ENCODE assay signal across 1 cellular context in the genomic region with DNA sequence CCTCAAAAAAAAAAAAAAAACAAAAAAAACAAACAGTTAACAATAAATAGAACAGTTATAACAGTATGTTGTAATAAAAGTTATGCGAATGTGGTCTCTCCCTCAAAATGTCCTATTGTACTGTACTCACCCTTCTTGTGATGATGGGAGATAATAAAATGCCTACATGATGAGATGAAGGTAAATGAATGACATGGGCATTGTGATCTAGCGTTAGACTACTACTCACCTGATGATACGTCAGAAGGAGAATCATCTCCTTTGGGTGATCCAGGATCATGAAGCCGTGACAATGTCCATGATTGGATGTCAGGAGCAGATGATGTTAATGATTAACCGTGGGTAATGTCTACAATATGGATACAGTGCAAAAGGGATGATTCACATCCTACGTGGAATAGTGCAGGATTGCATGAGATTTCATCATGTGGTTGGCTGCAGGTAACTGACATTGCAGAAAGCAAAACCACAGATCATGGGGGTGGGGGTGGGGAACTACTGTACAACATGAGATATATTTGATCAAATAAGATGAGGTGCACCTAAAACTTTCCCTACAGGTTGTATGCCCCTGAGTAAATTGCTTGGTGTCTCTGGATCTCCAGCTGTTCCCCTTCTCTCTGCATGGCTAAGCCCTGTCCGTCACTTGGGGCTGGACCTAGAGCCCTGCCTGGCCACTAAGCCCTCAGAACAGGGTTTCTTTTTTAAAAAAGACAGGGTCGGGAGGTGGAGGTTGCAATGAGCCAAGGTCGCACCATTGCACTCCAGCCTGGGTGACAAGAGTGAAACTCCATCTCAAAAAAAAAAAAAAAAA.
TF ChIP-seq lines count a peak whose summit lies in the region.

No MANE protein-coding gene starts in this region.

TF ChIP-seq in HepG2, 621 proteins besides CTCF, POLR2A, EP300 and RAD21 (continued from another document and continues in another):
- TF ChIP-seq HHEX (CRISPR knock-in tag; IDR thresholded peaks at IDR 0.05): peak; percentile 41; the same call in 1 of the 2 replicates
- peak; percentile 78; the same call in 1 of the 2 replicates for TF ChIP-seq BORCS8-MEF2B (CRISPR knock-in tag; IDR thresholded peaks at IDR 0.05)
- TF ChIP-seq NONO (IDR thresholded peaks at IDR 0.05): no peak
- peak; percentile 77 for TF ChIP-seq NONO (CRISPR knock-in tag; conservative IDR thresholded peaks at IDR 0.05)
- TF ChIP-seq ZNF275 (CRISPR knock-in tag; IDR thresholded peaks at IDR 0.05; ENCODE audit: borderline replicate concordance): peak; percentile 16; the same call in 1 of the 2 replicates
- TF ChIP-seq PHF8 (CRISPR knock-in tag; IDR thresholded peaks at IDR 0.05): peak; percentile 60
- TF ChIP-seq IRX3 (CRISPR knock-in tag; IDR thresholded peaks at IDR 0.05; ENCODE audit: borderline replicate concordance, low read depth): 0 out of 2 replicates have a peak, but pooled peaks have one; percentile 38
- TF ChIP-seq IRF2 (CRISPR knock-in tag; IDR thresholded peaks at IDR 0.05): peak; percentile 98
- peak; percentile 68 for TF ChIP-seq SMC3 (IDR thresholded peaks at IDR 0.05; ENCODE audit: low read length)
- no peak for TF ChIP-seq ZNF367 (CRISPR knock-in tag; IDR thresholded peaks at IDR 0.05; ENCODE audit: borderline replicate concordance)
- TF ChIP-seq CBFB (CRISPR knock-in tag; IDR thresholded peaks at IDR 0.05): peak; percentile 98
- peak; percentile 9; the same call in 1 of the 2 replicates for TF ChIP-seq SRF (IDR thresholded peaks at IDR 0.05; ENCODE audit: low read depth, low read length)
- peak; percentile 88 for TF ChIP-seq MLX (CRISPR knock-in tag; IDR thresholded peaks at IDR 0.05)
- TF ChIP-seq SPEN (CRISPR knock-in tag; IDR thresholded peaks at IDR 0.05; ENCODE audit: low read depth): peak; percentile 62; the same call in 1 of the 2 replicates
- TF ChIP-seq TBX3 (IDR thresholded peaks at IDR 0.05; ENCODE audit: borderline replicate concordance): peak; percentile 49; the same call in 1 of the 2 replicates
- no peak for TF ChIP-seq PHF20 (CRISPR knock-in tag; IDR thresholded peaks at IDR 0.05)
- TF ChIP-seq, protein P1, sequence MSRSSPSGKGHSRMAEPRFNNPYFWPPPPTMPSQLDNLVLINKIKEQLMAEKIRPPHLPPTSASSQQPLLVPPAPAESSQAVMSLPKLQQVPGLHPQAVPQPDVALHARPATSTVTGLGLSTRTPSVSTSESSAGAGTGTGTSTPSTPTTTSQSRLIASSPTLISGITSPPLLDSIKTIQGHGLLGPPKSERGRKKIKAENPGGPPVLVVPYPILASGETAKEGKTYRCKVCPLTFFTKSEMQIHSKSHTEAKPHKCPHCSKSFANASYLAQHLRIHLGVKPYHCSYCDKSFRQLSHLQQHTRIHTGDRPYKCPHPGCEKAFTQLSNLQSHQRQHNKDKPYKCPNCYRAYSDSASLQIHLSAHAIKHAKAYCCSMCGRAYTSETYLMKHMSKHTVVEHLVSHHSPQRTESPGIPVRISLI (CRISPR knock-in tag; IDR thresholded peaks at IDR 0.05; ENCODE audit: borderline replicate concordance): peak; percentile 95
- TF ChIP-seq STAT5B (CRISPR knock-in tag; IDR thresholded peaks at IDR 0.05): 0 out of 2 replicates have a peak, but pooled peaks have one; percentile 11
- peak; percentile 48; the same call in 1 of the 2 replicates for TF ChIP-seq NFIC (IDR thresholded peaks at IDR 0.05; ENCODE audit: low read length)
- peak; percentile 55; the same call in 1 of the 2 replicates for TF ChIP-seq GABPB1 (CRISPR knock-in tag; IDR thresholded peaks at IDR 0.05)
- TF ChIP-seq CBX5 (CRISPR knock-in tag; IDR thresholded peaks at IDR 0.05; ENCODE audit: borderline replicate concordance): peak; percentile 70; the same call in 1 of the 2 replicates
- no peak for TF ChIP-seq TBP (CRISPR knock-in tag; IDR thresholded peaks at IDR 0.05)
- 0 out of 2 replicates have a peak, but pooled peaks have one; percentile 12 for TF ChIP-seq NFE2 (CRISPR knock-in tag; IDR thresholded peaks at IDR 0.05)
- peak; percentile 42; the same call in 1 of the 2 replicates for TF ChIP-seq ZNF337 (CRISPR knock-in tag; IDR thresholded peaks at IDR 0.05; ENCODE audit: borderline replicate concordance, low read depth)
- peak; percentile 77; the same call in 1 of the 2 replicates for TF ChIP-seq SALL2 (CRISPR knock-in tag; IDR thresholded peaks at IDR 0.05)
- peak; percentile 96 for TF ChIP-seq MED8 (CRISPR knock-in tag; IDR thresholded peaks at IDR 0.05; ENCODE audit: insufficient replicate concordance)
- no peak for TF ChIP-seq MLLT10 (CRISPR knock-in tag; IDR thresholded peaks at IDR 0.05)
- TF ChIP-seq POLR2AphosphoS5 (IDR thresholded peaks at IDR 0.05; ENCODE audit: low read depth, low read length): peak; percentile 93
- TF ChIP-seq ZNF574 (CRISPR knock-in tag; IDR thresholded peaks at IDR 0.05): peak; percentile 66; the same call in 1 of the 2 replicates
- TF ChIP-seq SRSF4 (IDR thresholded peaks at IDR 0.05; ENCODE audit: low read depth, low read length, poor library complexity, severe bottlenecking): no peak
- TF ChIP-seq SNAPC2 (CRISPR knock-in tag; IDR thresholded peaks at IDR 0.05): peak; percentile 62
- TF ChIP-seq ETV5 (CRISPR knock-in tag; IDR thresholded peaks at IDR 0.05; ENCODE audit: borderline replicate concordance): peak; percentile 79
- TF ChIP-seq SMAD3 (CRISPR knock-in tag; IDR thresholded peaks at IDR 0.05): peak; percentile 92; the same call in 1 of the 2 replicates
- TF ChIP-seq SUZ12 (IDR thresholded peaks at IDR 0.05; ENCODE audit: low read depth, low read length): no peak
- no peak for TF ChIP-seq ATM (IDR thresholded peaks at IDR 0.05; ENCODE audit: borderline replicate concordance)
- peak; percentile 86 for TF ChIP-seq MAFF (IDR thresholded peaks at IDR 0.05; ENCODE audit: low read depth, low read length)
- TF ChIP-seq ZHX1 (CRISPR knock-in tag; IDR thresholded peaks at IDR 0.05; ENCODE audit: low read depth): peak; percentile 76
- peak; percentile 39; the same call in 1 of the 2 replicates for TF ChIP-seq ZNF547 (CRISPR knock-in tag; IDR thresholded peaks at IDR 0.05)
- TF ChIP-seq, protein P2, sequence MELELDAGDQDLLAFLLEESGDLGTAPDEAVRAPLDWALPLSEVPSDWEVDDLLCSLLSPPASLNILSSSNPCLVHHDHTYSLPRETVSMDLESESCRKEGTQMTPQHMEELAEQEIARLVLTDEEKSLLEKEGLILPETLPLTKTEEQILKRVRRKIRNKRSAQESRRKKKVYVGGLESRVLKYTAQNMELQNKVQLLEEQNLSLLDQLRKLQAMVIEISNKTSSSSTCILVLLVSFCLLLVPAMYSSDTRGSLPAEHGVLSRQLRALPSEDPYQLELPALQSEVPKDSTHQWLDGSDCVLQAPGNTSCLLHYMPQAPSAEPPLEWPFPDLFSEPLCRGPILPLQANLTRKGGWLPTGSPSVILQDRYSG (CRISPR knock-in tag; IDR thresholded peaks at IDR 0.05): no peak
- TF ChIP-seq SMYD3 (CRISPR knock-in tag; IDR thresholded peaks at IDR 0.05): no peak; the same call in 1 of the 2 replicates
- no peak for TF ChIP-seq MTF2 (CRISPR knock-in tag; IDR thresholded peaks at IDR 0.05; ENCODE audit: borderline replicate concordance)
- no peak for TF ChIP-seq XBP1 (CRISPR knock-in tag; IDR thresholded peaks at IDR 0.05)
- TF ChIP-seq KMT2B (CRISPR knock-in tag; IDR thresholded peaks at IDR 0.05): peak; percentile 55; the same call in 1 of the 2 replicates
- TF ChIP-seq ESRRA (CRISPR knock-in tag; IDR thresholded peaks at IDR 0.05; ENCODE audit: low read depth): peak; percentile 28; the same call in 1 of the 2 replicates
- TF ChIP-seq U2AF1 (optimal IDR thresholded peaks at IDR 0.05; ENCODE audit: low read depth, low read length): peak; percentile 76
- TF ChIP-seq MYPOP (CRISPR knock-in tag; IDR thresholded peaks at IDR 0.05): peak; percentile 75; the same call in 1 of the 2 replicates
- TF ChIP-seq, protein P3, sequence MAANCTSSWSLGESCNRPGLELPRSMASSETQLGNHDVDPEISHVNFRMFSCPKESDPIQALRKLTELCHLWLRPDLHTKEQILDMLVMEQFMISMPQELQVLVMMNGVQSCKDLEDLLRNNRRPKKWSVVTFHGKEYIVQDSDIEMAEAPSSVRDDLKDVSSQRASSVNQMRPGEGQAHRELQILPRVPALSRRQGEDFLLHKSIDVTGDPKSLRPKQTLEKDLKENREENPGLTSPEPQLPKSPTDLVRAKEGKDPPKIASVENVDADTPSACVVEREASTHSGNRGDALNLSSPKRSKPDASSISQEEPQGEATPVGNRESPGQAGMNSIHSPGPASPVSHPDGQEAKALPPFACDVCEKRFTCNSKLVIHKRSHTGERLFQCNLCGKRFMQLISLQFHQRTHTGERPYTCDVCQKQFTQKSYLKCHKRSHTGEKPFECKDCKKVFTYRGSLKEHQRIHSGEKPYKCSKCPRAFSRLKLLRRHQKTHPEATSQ (CRISPR knock-in tag; IDR thresholded peaks at IDR 0.05; ENCODE audit: borderline replicate concordance): peak; percentile 60; the same call in 1 of the 2 replicates
- TF ChIP-seq ZNF766 (CRISPR knock-in tag; IDR thresholded peaks at IDR 0.05; ENCODE audit: borderline replicate concordance): no peak
- peak; percentile 55 for TF ChIP-seq ZNF430 (CRISPR knock-in tag; IDR thresholded peaks at IDR 0.05)
- no peak for TF ChIP-seq ZNF10 (CRISPR knock-in tag; IDR thresholded peaks at IDR 0.05; ENCODE audit: borderline replicate concordance, low read depth)
- TF ChIP-seq HNF4A (CRISPR knock-in tag; IDR thresholded peaks at IDR 0.05): peak; percentile 59; the same call in 1 of the 2 replicates
- 0 out of 2 replicates have a peak, but pooled peaks have one; percentile 28 for TF ChIP-seq GMEB2 (CRISPR knock-in tag; IDR thresholded peaks at IDR 0.05; ENCODE audit: low read depth)
